ENCODE assay signal across 27 cellular contexts in the genomic region with DNA sequence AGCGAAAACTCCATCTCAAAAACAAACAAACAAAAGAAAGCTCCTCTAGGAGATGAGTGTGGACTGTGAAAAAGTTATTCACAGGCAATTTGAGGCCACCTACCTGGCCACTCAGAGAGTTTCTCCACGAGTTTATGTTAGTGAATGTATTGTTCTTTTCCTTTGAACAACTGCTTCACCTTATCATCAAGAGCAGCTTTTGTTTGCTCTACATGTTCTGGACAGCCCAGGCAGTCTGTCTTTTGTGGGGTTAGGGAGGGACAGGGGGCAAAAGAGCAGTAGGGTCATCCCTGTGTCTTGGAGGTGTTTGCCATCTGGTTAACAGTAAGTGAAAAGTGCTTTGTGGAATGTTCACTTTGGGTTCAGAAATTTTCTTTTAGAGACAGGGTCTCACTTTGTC. TPM values are rescaled to one million over a fixed set of nuclear protein-coding genes. Genes with fewer than 3 reads are reported as not detected.
DNase-seq lines count a peak whose midpoint lies in the region; ATAC-seq, FAIRE-seq and TF ChIP-seq lines count a peak whose summit lies in the region.
"Had no signal": no experiment of that assay in that cellular context is flagged by ENCODE, and none has a peak within 500 bp of the region (broad histone marks: within the 10 kb centered on the region; RNA-seq: fewer than 3 reads in every experiment).

No MANE protein-coding gene starts in this region.

- CTCF ChIA-PET in Calu3 (lab: Charles Lee) = interaction anchor here (0.9 kb wide), 1 partner anchor 642 kb away, joined by 12 read pairs; no protein-coding TSS in a partner anchor

- H3K27ac Mint-ChIP-seq in Calu3 (ENCODE audit: unreplicated experiment) = no peak overlapping the region

- H3K36me3 ChIP-seq in left ventricle myocardium inferior = no peaks in the 10 kb centered on the region
- peaks cover 0 to 7% (median 0%) of the 10 kb centered on the region in 4 donors for H3K36me3 ChIP-seq in upper lobe of left lung
- H3K36me3 ChIP-seq: breast epithelium, gastroesophageal sphincter, Peyer's patch, thyroid gland had no signal

- H3K4me3 ChIP-seq in left ventricle myocardium inferior (no peak overlapping the region), upper lobe of left lung (no peak overlapping the region)
- H3K4me3 ChIP-seq: breast epithelium, coronary artery, gastroesophageal sphincter, lung, Peyer's patch, SJCRH30, thyroid gland had no signal

- no peak for TF ChIP-seq POLR2A in upper lobe of left lung (IDR thresholded peaks at IDR 0.05)

- DNase-seq in left ventricle myocardium inferior (no peak), Right ventricle myocardium inferior (ENCODE audit: missing footprints) (no peak), HTR-8/SVneo (ENCODE audit: insufficient read length, low spot score) (no peak), caudate nucleus (lab: John Stamatoyannopoulos, UW) (no peak), upper lobe of left lung (no peak), Calu3 (no peak), ecto neural progenitor cell (ENCODE audit: low spot score) (no peak)
- DNase-seq: amygdala; DMS79; GF-D8; NCI-H187; NCI-H2171 treated with DMSO at 0.1 percent for 48 hours; NCI-H526; Peyer's patch; right cardiac atrium; SJCRH30; stimulated activated CD4-positive, alpha-beta T cell treated with anti-CD3 and anti-CD28 coated beads, Interleukin-4, amount 100 ng/mL, for 4 hours; stimulated activated naive CD8-positive, alpha-beta T cell treated with anti-CD3 and anti-CD28 coated beads, Interleukin-15, amount 100 ng/mL, for 72 hours; thyroid gland had no signal

- H3K9me3 ChIP-seq in left ventricle myocardium inferior (replicated peaks) (no peaks in the 10 kb centered on the region), upper lobe of left lung (no peaks in the 10 kb centered on the region)
- H3K9me3 ChIP-seq: breast epithelium, gastroesophageal sphincter, Peyer's patch, SJCRH30, thyroid gland had no signal

- H3K9me3 Mint-ChIP-seq in Calu3 (ENCODE audit: low read depth, unreplicated experiment) = no peaks in the 10 kb centered on the region
- H3K9me3 Mint-ChIP-seq: neural crest cell; stimulated activated naive CD8-positive, alpha-beta T cell treated with anti-CD3 and anti-CD28 coated beads, Interleukin-15, amount 100 ng/mL, for 72 hours had no signal

- no TSS peak for BruUV-seq in Calu3 (replicated peaks; lab: Mats Ljungman, UMichigan)

- WGBS in upper lobe of left lung, 2 donors = 71 to 79% methylated on average over 2 of the region's 2 CpGs

- peak overlapping the region; percentile 85 for H3K27ac ChIP-seq in left ventricle myocardium inferior (replicated peaks)
- peak overlapping the region; percentile 11 for H3K27ac ChIP-seq in caudate nucleus (ENCODE audit: low read depth, low read length)
- peak overlapping the region; percentile 80 to 89 (median 84) for H3K27ac ChIP-seq in upper lobe of left lung
- H3K27ac ChIP-seq: SJCRH30, thyroid gland had no signal

- intact Hi-C loops in left ventricle myocardium inferior (cut with micrococcal nuclease) (no loop called here), Right ventricle myocardium inferior (cut with DNase I) (no loop called here), Calu3 (cut with micrococcal nuclease; ENCODE audit: unreplicated experiment) (no loop called here)

- ATAC-seq in Right ventricle myocardium inferior (no peak), upper lobe of left lung (ENCODE audit: low FRiP score in 2 of 2) (no peak)
- ATAC-seq: gastroesophageal sphincter; stimulated activated naive CD8-positive, alpha-beta T cell treated with anti-CD3 and anti-CD28 coated beads, Interleukin-15, amount 100 ng/mL, for 72 hours had no signal

- H3K4me1 ChIP-seq in left ventricle myocardium inferior (peaks cover 18% of the 10 kb centered on the region), upper lobe of left lung (peaks cover 29 to 51% (median 37%) of the 10 kb centered on the region in 4 donors)
- H3K4me1 ChIP-seq: breast epithelium, thyroid gland had no signal

- no peaks in the 10 kb centered on the region for H3K36me3 Mint-ChIP-seq in Calu3 (ENCODE audit: insufficient read depth, unreplicated experiment)

- no peak for TF ChIP-seq EP300 in upper lobe of left lung (IDR thresholded peaks at IDR 0.05)

- H3K27me3 ChIP-seq in left ventricle myocardium inferior (ENCODE audit: low read depth) = no peaks in the 10 kb centered on the region
- H3K27me3 ChIP-seq in upper lobe of left lung = no peaks in the 10 kb centered on the region
- H3K27me3 ChIP-seq: breast epithelium, gastroesophageal sphincter, Peyer's patch, SJCRH30, thyroid gland had no signal

- H3K4me1 Mint-ChIP-seq in Calu3 (ENCODE audit: low read depth, unreplicated experiment) = peaks cover 13% of the 10 kb centered on the region

- TF ChIP-seq CTCF in left ventricle myocardium inferior (IDR thresholded peaks at IDR 0.05; ENCODE audit: borderline replicate concordance) (no peak), upper lobe of left lung (IDR thresholded peaks at IDR 0.05) (no peak), Calu3 (IDR thresholded peaks at IDR 0.05; ENCODE audit: unreplicated experiment) (no peak)

- no peaks in the 10 kb centered on the region for H3K27me3 Mint-ChIP-seq in Calu3 (ENCODE audit: unreplicated experiment)
- H3K27me3 Mint-ChIP-seq: stimulated activated naive CD8-positive, alpha-beta T cell treated with anti-CD3 and anti-CD28 coated beads, Interleukin-15, amount 100 ng/mL, for 72 hours had no signal

- H3K4me3 Mint-ChIP-seq in Calu3 (ENCODE audit: low read depth, unreplicated experiment) = no peak overlapping the region
- H3K4me3 Mint-ChIP-seq: activated T-helper 1 cell treated with anti-CD3 and anti-CD28 coated beads, Interleukin-12 subunit alpha, Interleukin-12 subunit beta, Interleukin-2, Interleukin-4 antibody, amounts not matched to agents 30 ng/mL and 10 ng/mL and 1 ng/mL, durations not matched to agents 14 hours and 24 hours and 36 hours; neural crest cell had no signal

- FAIRE-seq in HTR-8/SVneo (lab: Jason Lieb, UNC) = peak; percentile 65
- FAIRE-seq: endometrium had no signal

RNA-seq across cellular contexts. Expression of gene CASS4, which starts 8.0 kb away (rescaled TPM):
- total RNA-seq in left ventricle myocardium inferior (0.47 TPM), Right ventricle myocardium inferior (0.41 TPM), upper lobe of left lung (10 to 100 TPM; 13.4 to 31.4 (median 19.5) TPM), Calu3 (2022) (0.24 and 0.27 TPM in 2 replicates)
- total RNA-seq: HT1080 had no signal

RNA-seq across cellular contexts. Expression of gene CSTF1, which starts 27.6 kb away (rescaled TPM):
- 16.9 TPM for total RNA-seq in left ventricle myocardium inferior
- 18.6 TPM for total RNA-seq in Right ventricle myocardium inferior
- total RNA-seq in upper lobe of left lung = 10 to 100 TPM in 5 of 6 donors, 1 to 10 TPM in 1; 3.3 to 30.5 (median 22.5) TPM
- total RNA-seq in Calu3 (2022) = 41.0 and 44.3 TPM in 2 replicates

RNA-seq across cellular contexts. Expression of gene AURKA, which starts 28.0 kb away (rescaled TPM):
- total RNA-seq in left ventricle myocardium inferior (7.8 TPM), Right ventricle myocardium inferior (8.4 TPM), upper lobe of left lung (1 to 10 TPM in 4 of 6 donors, under 1 TPM in 1, not detected in 1; 0.44 to 3.9 (median 3.3) TPM), Calu3 (2022) (73.8 and 75.5 TPM in 2 replicates)

RNA-seq across cellular contexts. Expression of gene RTF2, which starts 48.4 kb away (rescaled TPM):
- total RNA-seq in left ventricle myocardium inferior (88.7 TPM), Right ventricle myocardium inferior (87.1 TPM), upper lobe of left lung (10 to 100 TPM; 35.6 to 87.8 (median 63.5) TPM), Calu3 (2022) (67.2 and 68.7 TPM in 2 replicates)

Comparison
In these comparisons a context has a peak if more than half of its experiments do, and no peak if none do; other contexts are left out.
1. H3K27ac ChIP-seq: peak in every context shown above with its lines; median percentile 85 in left ventricle myocardium inferior; 84 in upper lobe of left lung; 11 in caudate nucleus.